ENCODE assay signal across 10 cellular contexts in the genomic region with DNA sequence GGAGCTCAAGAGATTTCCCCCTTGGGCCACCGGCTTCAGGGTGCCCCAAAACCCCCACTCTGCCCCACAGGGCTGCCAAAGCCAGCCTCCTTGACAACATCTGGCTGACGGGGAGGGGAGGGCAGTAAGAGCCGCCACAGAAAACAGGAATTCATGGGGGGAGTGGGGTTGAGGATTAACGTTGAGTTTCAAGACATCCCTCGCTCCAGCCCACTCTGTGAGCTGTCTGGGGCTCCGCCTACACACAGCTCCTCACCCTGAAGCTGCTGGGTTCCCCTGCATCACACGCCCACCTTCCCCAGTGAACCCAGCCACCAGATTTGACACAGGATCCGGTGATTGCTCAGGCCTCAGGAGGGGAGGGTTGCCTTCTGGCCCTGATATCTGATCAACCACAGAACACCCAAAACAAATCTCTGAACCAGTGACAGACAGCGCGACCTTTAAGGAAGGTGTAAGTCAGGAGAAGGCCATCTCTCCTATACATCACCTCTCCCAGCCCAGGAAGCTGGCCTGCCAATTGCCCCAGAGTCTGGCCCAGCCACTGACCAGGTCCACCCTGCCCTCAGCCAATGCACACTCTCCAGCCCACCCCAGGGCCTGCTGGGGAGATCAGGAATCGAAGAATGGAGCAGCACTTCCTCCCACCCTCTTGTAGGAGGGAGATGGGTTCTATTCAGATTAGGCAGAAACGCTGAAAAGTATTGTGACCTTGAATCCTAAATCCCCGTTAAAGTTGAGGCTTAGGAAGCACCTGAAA.
DNase-seq lines count a peak whose midpoint lies in the region; ATAC-seq and TF ChIP-seq lines count a peak whose summit lies in the region.
"Had no signal": no experiment of that assay in that cellular context is flagged by ENCODE, and none has a peak within 500 bp of the region (broad histone marks: within the 10 kb centered on the region; RNA-seq: fewer than 3 reads in every experiment).

No MANE protein-coding gene starts in this region.

- no peak overlapping the region for H3K4me2 ChIP-seq in Karpas-422 (ENCODE audit: low read depth, low read length, poor library complexity, severe bottlenecking)

- H3K9ac ChIP-seq in Karpas-422 (ENCODE audit: low read length): no peak overlapping the region

- peaks cover 11% of the 10 kb centered on the region for H3K27me3 Mint-ChIP-seq in nephron (ENCODE audit: low read depth)

- no peaks in the 10 kb centered on the region for H3K79me2 ChIP-seq in Karpas-422 (ENCODE audit: low read length)

- H3K4me1 ChIP-seq in Karpas-422 (ENCODE audit: low read length) (no peaks in the 10 kb centered on the region), lower lobe of right lung (peaks cover 20% of the 10 kb centered on the region)

- no peak overlapping the region for H3K27ac ChIP-seq in Karpas-422 (ENCODE audit: low read length)
- H3K27ac ChIP-seq in lower lobe of right lung: no peak overlapping the region
- H3K27ac ChIP-seq: HL-60 had no signal

- H4K20me1 ChIP-seq in Karpas-422 (ENCODE audit: insufficient read depth, low read depth, low read length): no peaks in the 10 kb centered on the region

- H3K27ac Mint-ChIP-seq in nephron: peak overlapping the region; percentile 80 to 99 (median 89)

- H3K9me3 ChIP-seq in Karpas-422 (ENCODE audit: low read length) (no peaks in the 10 kb centered on the region), lower lobe of right lung (no peaks in the 10 kb centered on the region)

- no peaks in the 10 kb centered on the region for H3K9me3 Mint-ChIP-seq in nephron

- H2AFZ ChIP-seq in Karpas-422 (ENCODE audit: low read length): no peak overlapping the region

- no peaks in the 10 kb centered on the region for H3K9me2 ChIP-seq in Karpas-422 (replicated peaks; ENCODE audit: insufficient read depth, low read length)

- H3K36me3 Mint-ChIP-seq in nephron (ENCODE audit: low read depth): no peaks in the 10 kb centered on the region

- ATAC-seq in GM18520 (IDR thresholded peaks at IDR 0.05; ENCODE audit: unreplicated experiment) (peak; percentile 40), HG02763 (IDR thresholded peaks at IDR 0.05; ENCODE audit: unreplicated experiment) (peak; percentile 52), lower lobe of right lung (no peak)
- peak; percentile 86 for ATAC-seq in activated CD4-positive, CD25-positive, alpha-beta regulatory T cell treated with anti-CD3 and anti-CD28 coated beads, Interleukin-2, amount 50 U/mL, for 24 hours

- H3K4me3 Mint-ChIP-seq in nephron: no peak overlapping the region

- no peaks in the 10 kb centered on the region for H3K27me3 ChIP-seq in Karpas-422 (ENCODE audit: low read length)
- no peaks in the 10 kb centered on the region for H3K27me3 ChIP-seq in lower lobe of right lung (ENCODE audit: low read depth)

- H3K36me3 ChIP-seq in Karpas-422 (ENCODE audit: insufficient read depth, low read length) (no peaks in the 10 kb centered on the region), lower lobe of right lung (peaks cover 10% of the 10 kb centered on the region)

- H3K4me1 Mint-ChIP-seq in nephron: peaks cover 74% of the 10 kb centered on the region

- no peak for TF ChIP-seq CTCF in nephron (IDR thresholded peaks at IDR 0.05; ENCODE audit: unreplicated experiment in 3 of 3)
- TF ChIP-seq CTCF in lower lobe of right lung (IDR thresholded peaks at IDR 0.05): no peak

- H3K4me3 ChIP-seq in Karpas-422 (ENCODE audit: low read length) (no peak overlapping the region), lower lobe of right lung (no peak overlapping the region)
- H3K4me3 ChIP-seq: skin epidermis had no signal

- DNase-seq in Karpas-422: no peak
- DNase-seq in NCI-H2081 (lab: John Stamatoyannopoulos, UW): no peak
- no peak for DNase-seq in NK-92 treated with Interleukin-12 subunit alpha and Interleukin-12 subunit beta, amount 100 ng/mL, for 24 hours (lab: John Stamatoyannopoulos, UW)
- no peak for DNase-seq in lower lobe of right lung

- intact Hi-C loops in lower lobe of right lung (cut with DNase I): no loop called here

Comparison
In these comparisons a context has a peak if more than half of its experiments do, and no peak if none do; other contexts are left out.
1. ATAC-seq: peak in GM18520 (single experiment), HG02763 (single experiment) and activated CD4-positive, CD25-positive, alpha-beta regulatory T cell treated with anti-CD3 and anti-CD28 coated beads, Interleukin-2, amount 50 U/mL, for 24 hours (2 of 2); none in lower lobe of right lung (0 of 2).